Comparison of ENCODE assay signal across 1 cellular context in genomic region chr7:136033413-136034031, GRCh38.
TF ChIP-seq lines count a peak whose summit lies in the region.

No MANE protein-coding gene starts in this region.

TF ChIP-seq in K562, 482 proteins besides CTCF, POLR2A, EP300 and RAD21 (continued from another document and continues in another):
- TF ChIP-seq RBFOX2 (IDR thresholded peaks at IDR 0.05; ENCODE audit: low read depth, low read length) = no peak
- peak; percentile 13; the same call in 1 of the 2 replicates for TF ChIP-seq TCF7L2 (IDR thresholded peaks at IDR 0.05; ENCODE audit: low read depth, low read length)
- peak; percentile 25; the same call in 1 of the 2 replicates for TF ChIP-seq MYNN (IDR thresholded peaks at IDR 0.05)
- TF ChIP-seq MYNN (CRISPR knock-in tag; IDR thresholded peaks at IDR 0.05) = no peak
- no peak for TF ChIP-seq PYGO2 (tag; IDR thresholded peaks at IDR 0.05)
- TF ChIP-seq ZNF347 (CRISPR knock-in tag; IDR thresholded peaks at IDR 0.05; ENCODE audit: low read depth) = no peak
- no peak for TF ChIP-seq WHSC1 (IDR thresholded peaks at IDR 0.05; ENCODE audit: low read length)
- no peak for TF ChIP-seq HOXB6 (CRISPR knock-in tag; IDR thresholded peaks at IDR 0.05; ENCODE audit: borderline replicate concordance)
- TF ChIP-seq ELK1 (CRISPR knock-in tag; IDR thresholded peaks at IDR 0.05) = no peak
- TF ChIP-seq ZNF232 (CRISPR knock-in tag; IDR thresholded peaks at IDR 0.05) = no peak
- no peak for TF ChIP-seq E2F8 (IDR thresholded peaks at IDR 0.05; ENCODE audit: low read depth, partially characterized antibody)
- no peak for TF ChIP-seq IRF9 (tag; IDR thresholded peaks at IDR 0.05)
- TF ChIP-seq CREM (IDR thresholded peaks at IDR 0.05; ENCODE audit: low read depth) = peak; percentile 69
- peak; percentile 63; the same call in 1 of the 2 replicates for TF ChIP-seq ZBED1 (IDR thresholded peaks at IDR 0.05)
- no peak for TF ChIP-seq HSF4 (CRISPR knock-in tag; IDR thresholded peaks at IDR 0.05; ENCODE audit: borderline replicate concordance)
- TF ChIP-seq CEBPB (tag; IDR thresholded peaks at IDR 0.05) = no peak
- TF ChIP-seq RBBP5 (IDR thresholded peaks at IDR 0.05; ENCODE audit: borderline replicate concordance, insufficient read depth, low read length, poor library complexity, severe bottlenecking) = peak; percentile 24
- TF ChIP-seq ZMIZ1 (IDR thresholded peaks at IDR 0.05; ENCODE audit: low read depth in 2 of 2, low read length in 2 of 2) = peak in 1 of 2 experiments; percentile 77; a peak in 1 of 4 replicates
- TF ChIP-seq C11orf30 (IDR thresholded peaks at IDR 0.05; ENCODE audit: low read depth) = no peak
- TF ChIP-seq IRF2 (CRISPR knock-in tag; IDR thresholded peaks at IDR 0.05) = no peak
- TF ChIP-seq ZNF184 (CRISPR knock-in tag; IDR thresholded peaks at IDR 0.05) = no peak
- no peak for TF ChIP-seq U2AF2 (optimal IDR thresholded peaks at IDR 0.05; ENCODE audit: low read depth, low read length)
- no peak; the same call in 1 of the 2 replicates for TF ChIP-seq ADNP (tag; IDR thresholded peaks at IDR 0.05)
- TF ChIP-seq TAF7 (tag; IDR thresholded peaks at IDR 0.05) = no peak
- TF ChIP-seq SNAPC5 (CRISPR knock-in tag; IDR thresholded peaks at IDR 0.05) = no peak
- peak; percentile 55 for TF ChIP-seq NEUROD1 (IDR thresholded peaks at IDR 0.05; ENCODE audit: borderline replicate concordance, low read depth, low read length, partially characterized antibody)
- no peak for TF ChIP-seq NR2C2 (CRISPR knock-in tag; IDR thresholded peaks at IDR 0.05)
- 0 out of 2 replicates have a peak, but pooled peaks have one; percentile 20 for TF ChIP-seq NR2C2 (tag; IDR thresholded peaks at IDR 0.05)
- TF ChIP-seq CBX5 (IDR thresholded peaks at IDR 0.05; ENCODE audit: borderline replicate concordance, low read depth) = no peak
- no peak for TF ChIP-seq XRCC3 (IDR thresholded peaks at IDR 0.05)
- TF ChIP-seq DNMT1 (IDR thresholded peaks at IDR 0.05) = no peak
- TF ChIP-seq PHB2 (IDR thresholded peaks at IDR 0.05; ENCODE audit: low read depth) = peak; percentile 58; the same call in 1 of the 2 replicates
- no peak for TF ChIP-seq ZNF511 (CRISPR knock-in tag; IDR thresholded peaks at IDR 0.05)
- TF ChIP-seq HDAC6 (IDR thresholded peaks at IDR 0.05; ENCODE audit: low read depth, low read length) = no peak
- 0 out of 2 replicates have a peak, but pooled peaks have one; percentile 63 for TF ChIP-seq RUNX1 (IDR thresholded peaks at IDR 0.05; ENCODE audit: low read depth)
- peak; percentile 67; the same call in 1 of the 2 replicates for TF ChIP-seq CREB1 (IDR thresholded peaks at IDR 0.05)
- TF ChIP-seq CREB1 (CRISPR knock-in tag; IDR thresholded peaks at IDR 0.05) = no peak
- TF ChIP-seq GTF2E2 (tag; IDR thresholded peaks at IDR 0.05) = no peak
- TF ChIP-seq FOXK1 (CRISPR knock-in tag; IDR thresholded peaks at IDR 0.05; ENCODE audit: borderline replicate concordance) = no peak
- TF ChIP-seq UBTF (IDR thresholded peaks at IDR 0.05; ENCODE audit: borderline replicate concordance in 1 of 2, low read depth in 2 of 2, low read length in 2 of 2) = 0 out of 4 replicates have a peak, but pooled peaks of 1 of the 2 experiments have one; percentile 21
- no peak for TF ChIP-seq RERE (CRISPR knock-in tag; IDR thresholded peaks at IDR 0.05; ENCODE audit: borderline replicate concordance)
- TF ChIP-seq EP400 (IDR thresholded peaks at IDR 0.05) = no peak
- TF ChIP-seq SAFB (IDR thresholded peaks at IDR 0.05; ENCODE audit: borderline replicate concordance, low read depth, low read length) = no peak
- TF ChIP-seq BHLHE40 (IDR thresholded peaks at IDR 0.05; ENCODE audit: low read length) = no peak
- TF ChIP-seq RNF2 (IDR thresholded peaks at IDR 0.05) = peak; percentile 58; the same call in 1 of the 2 replicates
- no peak for TF ChIP-seq ZSCAN29 (IDR thresholded peaks at IDR 0.05)
- no peak for TF ChIP-seq SMAD3 (CRISPR knock-in tag; conservative IDR thresholded peaks at IDR 0.05)
- no peak for TF ChIP-seq E2F4 (CRISPR knock-in tag; IDR thresholded peaks at IDR 0.05; ENCODE audit: low read depth)
- TF ChIP-seq TOE1 (IDR thresholded peaks at IDR 0.05; ENCODE audit: borderline replicate concordance) = no peak
- no peak for TF ChIP-seq TOE1 (CRISPR knock-in tag; IDR thresholded peaks at IDR 0.05; ENCODE audit: borderline replicate concordance, low read depth)
- TF ChIP-seq ZNF551 (CRISPR knock-in tag; IDR thresholded peaks at IDR 0.05) = no peak
- TF ChIP-seq SMARCB1 (IDR thresholded peaks at IDR 0.05; ENCODE audit: insufficient read length, low read depth) = no peak
- peak in 1 of 2 experiments; percentile 29; a peak in 1 of 4 replicates for TF ChIP-seq MAZ (CRISPR knock-in tag; conservative IDR thresholded peaks at IDR 0.05 in 1 of 2, IDR thresholded peaks at IDR 0.05 in 1 of 2)
- no peak for TF ChIP-seq CHD2 (IDR thresholded peaks at IDR 0.05; ENCODE audit: low read depth, low read length)
- TF ChIP-seq KLF13 (tag; IDR thresholded peaks at IDR 0.05; ENCODE audit: borderline replicate concordance, low read depth) = no peak
